ENCODE assay signal across 1 cellular context in the genomic region with DNA sequence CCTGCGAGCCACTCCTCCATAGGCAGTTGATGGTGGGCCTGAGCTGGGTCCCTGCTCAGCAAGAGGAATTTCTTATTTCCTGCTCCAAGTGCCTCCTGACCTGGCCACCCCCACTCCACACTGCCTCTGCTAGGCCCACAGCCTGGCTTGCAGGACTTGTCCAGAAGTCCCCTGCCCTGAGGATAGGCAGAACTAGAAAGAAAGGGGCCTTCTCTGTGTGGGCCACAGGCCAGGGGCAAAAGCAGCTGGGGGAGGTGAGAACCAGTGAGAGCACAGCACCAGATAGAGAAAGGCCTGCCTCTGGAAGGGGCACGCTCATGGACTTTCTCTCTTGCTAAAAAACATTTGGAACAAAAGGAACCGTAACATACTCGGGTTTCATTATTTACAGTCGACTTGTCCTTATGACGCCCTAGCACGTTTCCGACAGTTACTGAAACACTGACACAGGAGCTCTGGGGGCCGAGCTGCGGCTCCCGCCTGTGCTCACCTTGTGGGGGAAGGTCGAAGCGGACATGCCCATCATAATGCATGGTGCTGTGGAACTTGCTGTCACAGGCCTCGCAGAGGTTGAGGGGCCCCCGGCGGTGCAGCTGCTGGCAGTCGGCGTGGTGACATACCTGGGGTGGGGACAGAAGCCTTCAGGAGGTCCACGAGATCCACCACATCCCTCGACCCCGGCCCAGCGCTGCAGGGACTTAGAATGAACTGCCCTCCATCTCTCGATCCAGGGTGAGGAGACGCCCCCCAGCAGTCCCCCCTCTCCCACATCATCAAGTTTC.
TF ChIP-seq lines count a peak whose summit lies in the region.

No MANE protein-coding gene starts in this region.

TF ChIP-seq in WTC11, 78 proteins besides CTCF, POLR2A, EP300 and RAD21:
- TF ChIP-seq, protein P1, sequence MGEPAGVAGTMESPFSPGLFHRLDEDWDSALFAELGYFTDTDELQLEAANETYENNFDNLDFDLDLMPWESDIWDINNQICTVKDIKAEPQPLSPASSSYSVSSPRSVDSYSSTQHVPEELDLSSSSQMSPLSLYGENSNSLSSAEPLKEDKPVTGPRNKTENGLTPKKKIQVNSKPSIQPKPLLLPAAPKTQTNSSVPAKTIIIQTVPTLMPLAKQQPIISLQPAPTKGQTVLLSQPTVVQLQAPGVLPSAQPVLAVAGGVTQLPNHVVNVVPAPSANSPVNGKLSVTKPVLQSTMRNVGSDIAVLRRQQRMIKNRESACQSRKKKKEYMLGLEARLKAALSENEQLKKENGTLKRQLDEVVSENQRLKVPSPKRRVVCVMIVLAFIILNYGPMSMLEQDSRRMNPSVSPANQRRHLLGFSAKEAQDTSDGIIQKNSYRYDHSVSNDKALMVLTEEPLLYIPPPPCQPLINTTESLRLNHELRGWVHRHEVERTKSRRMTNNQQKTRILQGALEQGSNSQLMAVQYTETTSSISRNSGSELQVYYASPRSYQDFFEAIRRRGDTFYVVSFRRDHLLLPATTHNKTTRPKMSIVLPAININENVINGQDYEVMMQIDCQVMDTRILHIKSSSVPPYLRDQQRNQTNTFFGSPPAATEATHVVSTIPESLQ (CRISPR knock-in tag; IDR thresholded peaks at IDR 0.05): no peak
